In the genomic region with DNA sequence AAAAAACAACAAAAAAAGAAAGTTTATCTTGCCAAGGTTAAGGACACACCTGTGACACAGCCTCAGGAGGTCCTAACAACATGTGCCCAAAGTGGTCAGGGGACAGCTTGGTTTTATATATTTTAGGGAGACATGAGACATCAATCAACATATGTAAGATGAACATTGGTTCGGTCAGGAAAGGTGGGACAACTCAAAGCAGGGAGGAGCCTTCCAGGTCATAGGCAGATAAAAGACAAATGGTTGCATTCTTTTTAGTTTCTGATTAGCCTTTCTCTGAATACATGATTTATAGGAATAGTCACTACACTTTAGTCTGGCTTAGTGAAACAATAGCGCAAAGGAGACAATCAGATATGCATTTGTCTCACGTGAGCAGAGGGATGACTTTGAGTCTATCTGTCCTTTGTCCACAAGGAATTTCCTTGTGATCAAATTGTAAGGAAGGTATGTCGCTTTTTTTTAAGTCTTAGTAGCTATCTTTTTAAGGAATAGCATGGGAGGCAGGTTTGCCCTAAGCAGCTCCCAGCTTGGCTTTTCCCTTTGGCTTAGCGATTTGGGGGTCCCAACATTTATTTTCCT, we compare ENCODE assay signal across 1 cellular context.
TF ChIP-seq lines count a peak whose summit lies in the region.

No MANE protein-coding gene starts in this region.

TF ChIP-seq in K562, 482 proteins besides CTCF, POLR2A, EP300 and RAD21:
- TF ChIP-seq GTF2A2 (tag; IDR thresholded peaks at IDR 0.05) (no peak), BHLHE40 (IDR thresholded peaks at IDR 0.05; ENCODE audit: low read length) (peak; percentile 64), MEIS2 (IDR thresholded peaks at IDR 0.05; ENCODE audit: partially characterized antibody) (peak; percentile 57), FOSL1 (tag; conservative IDR thresholded peaks at IDR 0.05) (no peak), SOX6 (IDR thresholded peaks at IDR 0.05) (peak; percentile 84), BACH1 (tag; IDR thresholded peaks at IDR 0.05) (no peak)
- TF ChIP-seq, protein P1, sequence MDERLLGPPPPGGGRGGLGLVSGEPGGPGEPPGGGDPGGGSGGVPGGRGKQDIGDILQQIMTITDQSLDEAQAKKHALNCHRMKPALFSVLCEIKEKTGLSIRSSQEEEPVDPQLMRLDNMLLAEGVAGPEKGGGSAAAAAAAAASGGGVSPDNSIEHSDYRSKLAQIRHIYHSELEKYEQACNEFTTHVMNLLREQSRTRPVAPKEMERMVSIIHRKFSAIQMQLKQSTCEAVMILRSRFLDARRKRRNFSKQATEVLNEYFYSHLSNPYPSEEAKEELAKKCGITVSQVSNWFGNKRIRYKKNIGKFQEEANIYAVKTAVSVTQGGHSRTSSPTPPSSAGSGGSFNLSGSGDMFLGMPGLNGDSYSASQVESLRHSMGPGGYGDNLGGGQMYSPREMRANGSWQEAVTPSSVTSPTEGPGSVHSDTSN (CRISPR knock-in tag; IDR thresholded peaks at IDR 0.05; ENCODE audit: low read depth), result no peak
- TF ChIP-seq, protein P1 (tag; conservative IDR thresholded peaks at IDR 0.05; ENCODE audit: low read depth), result peak; percentile 35; the same call in 1 of the 2 replicates
- TF ChIP-seq, protein P2, sequence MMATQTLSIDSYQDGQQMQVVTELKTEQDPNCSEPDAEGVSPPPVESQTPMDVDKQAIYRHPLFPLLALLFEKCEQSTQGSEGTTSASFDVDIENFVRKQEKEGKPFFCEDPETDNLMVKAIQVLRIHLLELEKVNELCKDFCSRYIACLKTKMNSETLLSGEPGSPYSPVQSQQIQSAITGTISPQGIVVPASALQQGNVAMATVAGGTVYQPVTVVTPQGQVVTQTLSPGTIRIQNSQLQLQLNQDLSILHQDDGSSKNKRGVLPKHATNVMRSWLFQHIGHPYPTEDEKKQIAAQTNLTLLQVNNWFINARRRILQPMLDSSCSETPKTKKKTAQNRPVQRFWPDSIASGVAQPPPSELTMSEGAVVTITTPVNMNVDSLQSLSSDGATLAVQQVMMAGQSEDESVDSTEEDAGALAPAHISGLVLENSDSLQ (IDR thresholded peaks at IDR 0.05), result peak; percentile 55; the same call in 1 of the 2 replicates
- TF ChIP-seq, protein P3, sequence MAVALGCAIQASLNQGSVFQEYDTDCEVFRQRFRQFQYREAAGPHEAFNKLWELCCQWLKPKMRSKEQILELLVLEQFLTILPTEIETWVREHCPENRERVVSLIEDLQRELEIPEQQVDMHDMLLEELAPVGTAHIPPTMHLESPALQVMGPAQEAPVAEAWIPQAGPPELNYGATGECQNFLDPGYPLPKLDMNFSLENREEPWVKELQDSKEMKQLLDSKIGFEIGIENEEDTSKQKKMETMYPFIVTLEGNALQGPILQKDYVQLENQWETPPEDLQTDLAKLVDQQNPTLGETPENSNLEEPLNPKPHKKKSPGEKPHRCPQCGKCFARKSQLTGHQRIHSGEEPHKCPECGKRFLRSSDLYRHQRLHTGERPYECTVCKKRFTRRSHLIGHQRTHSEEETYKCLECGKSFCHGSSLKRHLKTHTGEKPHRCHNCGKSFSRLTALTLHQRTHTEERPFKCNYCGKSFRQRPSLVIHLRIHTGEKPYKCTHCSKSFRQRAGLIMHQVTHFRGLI (CRISPR knock-in tag; IDR thresholded peaks at IDR 0.05), result no peak
